ENCODE assay signal across 8 cellular contexts in genomic region chrX:129982300-129983246, GRCh38.
DNase-seq lines count a peak whose midpoint lies in the region; ATAC-seq lines count a peak whose summit lies in the region.

A gene with protein sequence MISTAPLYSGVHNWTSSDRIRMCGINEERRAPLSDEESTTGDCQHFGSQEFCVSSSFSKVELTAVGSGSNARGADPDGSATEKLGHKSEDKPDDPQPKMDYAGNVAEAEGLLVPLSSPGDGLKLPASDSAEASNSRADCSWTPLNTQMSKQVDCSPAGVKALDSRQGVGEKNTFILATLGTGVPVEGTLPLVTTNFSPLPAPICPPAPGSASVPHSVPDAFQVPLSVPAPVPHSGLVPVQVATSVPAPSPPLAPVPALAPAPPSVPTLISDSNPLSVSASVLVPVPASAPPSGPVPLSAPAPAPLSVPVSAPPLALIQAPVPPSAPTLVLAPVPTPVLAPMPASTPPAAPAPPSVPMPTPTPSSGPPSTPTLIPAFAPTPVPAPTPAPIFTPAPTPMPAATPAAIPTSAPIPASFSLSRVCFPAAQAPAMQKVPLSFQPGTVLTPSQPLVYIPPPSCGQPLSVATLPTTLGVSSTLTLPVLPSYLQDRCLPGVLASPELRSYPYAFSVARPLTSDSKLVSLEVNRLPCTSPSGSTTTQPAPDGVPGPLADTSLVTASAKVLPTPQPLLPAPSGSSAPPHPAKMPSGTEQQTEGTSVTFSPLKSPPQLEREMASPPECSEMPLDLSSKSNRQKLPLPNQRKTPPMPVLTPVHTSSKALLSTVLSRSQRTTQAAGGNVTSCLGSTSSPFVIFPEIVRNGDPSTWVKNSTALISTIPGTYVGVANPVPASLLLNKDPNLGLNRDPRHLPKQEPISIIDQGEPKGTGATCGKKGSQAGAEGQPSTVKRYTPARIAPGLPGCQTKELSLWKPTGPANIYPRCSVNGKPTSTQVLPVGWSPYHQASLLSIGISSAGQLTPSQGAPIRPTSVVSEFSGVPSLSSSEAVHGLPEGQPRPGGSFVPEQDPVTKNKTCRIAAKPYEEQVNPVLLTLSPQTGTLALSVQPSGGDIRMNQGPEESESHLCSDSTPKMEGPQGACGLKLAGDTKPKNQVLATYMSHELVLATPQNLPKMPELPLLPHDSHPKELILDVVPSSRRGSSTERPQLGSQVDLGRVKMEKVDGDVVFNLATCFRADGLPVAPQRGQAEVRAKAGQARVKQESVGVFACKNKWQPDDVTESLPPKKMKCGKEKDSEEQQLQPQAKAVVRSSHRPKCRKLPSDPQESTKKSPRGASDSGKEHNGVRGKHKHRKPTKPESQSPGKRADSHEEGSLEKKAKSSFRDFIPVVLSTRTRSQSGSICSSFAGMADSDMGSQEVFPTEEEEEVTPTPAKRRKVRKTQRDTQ (N-terminal part only) (plus strand): TSS chrX:129982635. CDS start chrX:130005232, 22,597 bp downstream.

- DNase-seq in Ammon's horn (ENCODE audit: low spot score) = peak; percentile 96
- DNase-seq in NCI-H226 = peak; percentile 80
- peak; percentile 71 for DNase-seq in activated CD4-positive, CD25-positive, alpha-beta regulatory T cell treated with anti-CD3 and anti-CD28 coated beads, Interleukin-2, amount 50 U/mL, for 16 hours (ENCODE audit: low read depth, low spot score)
- peak; percentile 85 for DNase-seq in central memory CD4-positive, alpha-beta T cell
- DNase-seq in islet precursor cell = peak; percentile 97
- DNase-seq in stimulated activated CD4-positive, alpha-beta T cell treated with anti-CD3 and anti-CD28 coated beads, Interleukin-15, amount 100 ng/mL, for 1 hour (ENCODE audit: low read depth in 1 of 2, low spot score in 1 of 2) = peak; percentile 73 to 74

- peak; percentile 93 for ATAC-seq in GM19043 (IDR thresholded peaks at IDR 0.05; ENCODE audit: low read depth, unreplicated experiment)
- peak; percentile 91 for ATAC-seq in HG03280 (IDR thresholded peaks at IDR 0.05; ENCODE audit: unreplicated experiment)

Comparison
In these comparisons a context has a peak if more than half of its experiments do, and no peak if none do; other contexts are left out.
1. Peak in every context shown above with its lines: DNase-seq and ATAC-seq.